13 cellular contexts compared by ENCODE assay signal in the genomic region with DNA sequence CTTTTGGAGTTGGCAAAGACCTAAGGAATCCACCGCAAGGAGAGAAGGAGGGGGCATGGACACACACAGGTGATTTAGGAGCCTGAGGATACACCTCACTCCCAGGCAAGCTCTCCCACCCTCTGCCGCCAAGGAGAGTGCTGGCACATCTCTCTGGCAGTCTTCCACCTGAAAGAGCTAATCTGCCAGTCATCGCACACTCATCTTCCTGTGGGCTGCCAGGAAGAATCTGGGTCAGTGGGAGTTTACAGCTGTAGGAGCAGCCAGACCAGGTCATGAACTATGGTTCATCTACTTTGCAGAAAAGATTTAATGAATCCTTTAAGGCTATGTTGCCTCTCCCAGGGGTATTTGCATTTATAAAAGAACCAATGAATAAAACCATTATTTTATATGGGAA.
A peak's percentile ranks its signal among the peaks of the same experiment; 100 is the strongest.
DNase-seq lines count a peak whose midpoint lies in the region; ATAC-seq and TF ChIP-seq lines count a peak whose summit lies in the region.
"Had no signal": no experiment of that assay in that cellular context is flagged by ENCODE, and none has a peak within 500 bp of the region (broad histone marks: within the 10 kb centered on the region; RNA-seq: fewer than 3 reads in every experiment).

No MANE protein-coding gene starts in this region.

- no peak overlapping the region for H3K4me2 ChIP-seq in fibroblast of lung (ENCODE audit: extremely low read depth, insufficient read depth, low read length)
- H3K4me2 ChIP-seq: KMS-11 had no signal

- H3K27me3 ChIP-seq in RWPE2 (ENCODE audit: insufficient read depth, poor library complexity, severe bottlenecking): no peaks in the 10 kb centered on the region
- no peaks in the 10 kb centered on the region for H3K27me3 ChIP-seq in fibroblast of lung (ENCODE audit: control insufficient read depth, insufficient read depth, low read length)
- no peaks in the 10 kb centered on the region for H3K27me3 ChIP-seq in skeletal muscle tissue (ENCODE audit: control insufficient read depth in 3 of 3, insufficient read depth in 3 of 3, low read length in 3 of 3)
- H3K27me3 ChIP-seq: heart right ventricle had no signal

- H3K4me1 ChIP-seq in RWPE2 (ENCODE audit: insufficient read depth, poor library complexity, severe bottlenecking) (peaks cover 54% of the 10 kb centered on the region), fibroblast of lung (ENCODE audit: control insufficient read depth, extremely low read depth, insufficient read depth, low read length) (peaks cover 28% of the 10 kb centered on the region), skeletal muscle tissue (ENCODE audit: control insufficient read depth in 3 of 3, insufficient read depth in 3 of 3, low read length in 3 of 3) (peaks cover 13 to 33% (median 14%) of the 10 kb centered on the region in 3 donors)

- H3K4me3 ChIP-seq in RWPE2 (ENCODE audit: severe bottlenecking) (no peak overlapping the region), fibroblast of lung (replicated peaks in 1 of 4; ENCODE audit: control extremely low read depth in 1 of 4, insufficient read depth in 1 of 4, low read depth in 3 of 4, low read length in 4 of 4) (no peak overlapping the region), skeletal muscle tissue (ENCODE audit: low read length in 3 of 3) (no peak overlapping the region)
- H3K4me3 ChIP-seq: heart right ventricle had no signal

- H3K9ac ChIP-seq in fibroblast of lung (ENCODE audit: insufficient read depth, low read length): no peak overlapping the region
- no peak overlapping the region for H3K9ac ChIP-seq in skeletal muscle tissue (ENCODE audit: low read depth in 1 of 3, low read length in 3 of 3)
- H3K9ac ChIP-seq: KMS-11 had no signal

- H3K9me3 ChIP-seq in RWPE2 (ENCODE audit: severe bottlenecking): no peaks in the 10 kb centered on the region
- H3K9me3 ChIP-seq in fibroblast of lung (ENCODE audit: control insufficient read depth, insufficient read depth, low read depth, low read length): no peaks in the 10 kb centered on the region
- no peaks in the 10 kb centered on the region for H3K9me3 ChIP-seq in skeletal muscle tissue (ENCODE audit: control insufficient read depth in 3 of 3, low read length in 3 of 3)
- H3K9me3 ChIP-seq: heart right ventricle had no signal

- peak; percentile 81 for ATAC-seq in RWPE2 (ENCODE audit: low read depth)
- ATAC-seq in HG03280 (IDR thresholded peaks at IDR 0.05; ENCODE audit: unreplicated experiment): no peak
- ATAC-seq: natural killer cell had no signal

- TF ChIP-seq CTCF in RWPE2 (IDR thresholded peaks at IDR 0.05; ENCODE audit: poor library complexity, severe bottlenecking) (no peak), fibroblast of lung (conservative IDR thresholded peaks at IDR 0.05 in 1 of 2, IDR thresholded peaks at IDR 0.05 in 1 of 2; ENCODE audit: low read depth in 1 of 2, low read length in 2 of 2) (no peak)

- H3K27ac ChIP-seq in RWPE2 (ENCODE audit: poor library complexity, severe bottlenecking): peak overlapping the region; percentile 81
- peak overlapping the region; percentile 9 for H3K27ac ChIP-seq in fibroblast of lung (ENCODE audit: insufficient read depth, low read length)
- peak overlapping the region; percentile 37 for H3K27ac ChIP-seq in skeletal muscle tissue (ENCODE audit: low read depth, low read length)
- H3K27ac ChIP-seq: heart right ventricle, KMS-11 had no signal

- no peaks in the 10 kb centered on the region for H3K79me2 ChIP-seq in fibroblast of lung (ENCODE audit: control insufficient read depth, insufficient read depth, low read length)

- no peaks in the 10 kb centered on the region for H4K20me1 ChIP-seq in fibroblast of lung (ENCODE audit: control insufficient read depth, extremely low read depth, insufficient read depth, low read length)

- no peak overlapping the region for H2AFZ ChIP-seq in fibroblast of lung (ENCODE audit: low read length)

- DNase-seq in HPDE6-E6E7 (ENCODE audit: extremely low spot score) (peak; percentile 74), RWPE2 (ENCODE audit: low spot score) (peak; percentile 87), fibroblast of lung (ENCODE audit: low read depth in 2 of 2) (peak; percentile 49 to 87), NCI-H524 treated with DMSO at 0.1 percent for 48 hours (lab: John Stamatoyannopoulos, UW) (no peak), NCI-H187 treated with DMSO at 0.1 percent for 48 hours (lab: John Stamatoyannopoulos, UW) (no peak)
- no peak for DNase-seq in activated CD4-positive, alpha-beta T cell treated with anti-CD3 and anti-CD28 coated beads, Interleukin-2, amount 50 U/mL, for 1 hour
- DNase-seq: activated CD4-positive, alpha-beta T cell treated with anti-CD3 and anti-CD28 coated beads, Interleukin-2, amount 10 ng/mL, durations not matched to agents 7 days and 5 days; amniotic stem cell; heart right ventricle; natural killer cell had no signal

- H3K36me3 ChIP-seq in RWPE2 (ENCODE audit: low read depth) (no peaks in the 10 kb centered on the region), fibroblast of lung (ENCODE audit: control insufficient read depth, insufficient read depth, low read length) (peaks cover 2% of the 10 kb centered on the region), skeletal muscle tissue (ENCODE audit: control insufficient read depth in 3 of 3, insufficient read depth in 3 of 3, low read length in 3 of 3) (no peaks in the 10 kb centered on the region)
- H3K36me3 ChIP-seq: heart right ventricle had no signal

Comparison
In these comparisons a context has a peak if more than half of its experiments do, and no peak if none do; other contexts are left out.
1. DNase-seq: peak in HPDE6-E6E7 (single experiment), RWPE2 (single experiment) and fibroblast of lung (2 of 2); none in NCI-H524 treated with DMSO at 0.1 percent for 48 hours (single experiment), activated CD4-positive, alpha-beta T cell treated with anti-CD3 and anti-CD28 coated beads, Interleukin-2, amount 50 U/mL, for 1 hour (single experiment) and NCI-H187 treated with DMSO at 0.1 percent for 48 hours (single experiment).
2. H3K27ac ChIP-seq: peak in every context shown above with its lines; median percentile 81 in RWPE2; 37 in skeletal muscle tissue; 9 in fibroblast of lung.